ENCODE assay signal across 9 cellular contexts in genomic region chr7:38222481-38223096, GRCh38. TPM values are rescaled to one million over a fixed set of nuclear protein-coding genes. Genes with fewer than 3 reads are reported as not detected.
DNase-seq lines count a peak whose midpoint lies in the region; ATAC-seq and TF ChIP-seq lines count a peak whose summit lies in the region.
"Had no signal": no experiment of that assay in that cellular context is flagged by ENCODE, and none has a peak within 500 bp of the region (broad histone marks: within the 10 kb centered on the region; RNA-seq: fewer than 3 reads in every experiment).

No MANE protein-coding gene starts in this region.

- POLR2A ChIA-PET in CD8-positive, alpha-beta memory T cell (lab: Charles Lee): interaction anchor here (2.6 kb wide), 1 partner anchor 10 kb away, joined by 13 read pairs; no protein-coding TSS in a partner anchor

- peaks cover 6% of the 10 kb centered on the region for H3K36me3 ChIP-seq in CD8-positive, alpha-beta memory T cell (ENCODE audit: insufficient read depth, low read length)
- H3K36me3 ChIP-seq in OCI-LY1 (ENCODE audit: insufficient read depth, low read length) (peaks cover 18% of the 10 kb centered on the region; the same call in 1 of the 2 replicates), thyroid gland (peaks cover 8 to 30% of the 10 kb centered on the region in 2 donors)

- no peaks in the 10 kb centered on the region for H3K79me2 ChIP-seq in OCI-LY1 (ENCODE audit: insufficient read depth, low read length)

- peak in 2 of 5 donors; percentile 58 to 60 for DNase-seq in CD8-positive, alpha-beta memory T cell
- DNase-seq in GM19238 (ENCODE audit: insufficient read length, low spot score) (peak; percentile 10), HuH-7.5 (ENCODE audit: low spot score) (peak; percentile 16), left colon (no peak), thyroid gland (no peak)
- peak; percentile 51 for DNase-seq in central memory CD4-positive, alpha-beta T cell

- no peak for TF ChIP-seq POLR2A in thyroid gland (IDR thresholded peaks at IDR 0.05)

- ATAC-seq in left colon (peak; percentile 85), GM21381 (IDR thresholded peaks at IDR 0.05; ENCODE audit: unreplicated experiment) (no peak)

- H3K4me3 ChIP-seq in CD8-positive, alpha-beta memory T cell (ENCODE audit: low read length): no peak overlapping the region
- H3K4me3 ChIP-seq in OCI-LY1 (ENCODE audit: low read depth, low read length, poor library complexity, severe bottlenecking) (no peak overlapping the region), thyroid gland (replicated peaks in 1 of 3) (no peak overlapping the region)
- H3K4me3 ChIP-seq: SJSA1 had no signal

- H3K27ac ChIP-seq in CD8-positive, alpha-beta memory T cell (ENCODE audit: low read depth, low read length): no peak overlapping the region
- H3K27ac ChIP-seq in OCI-LY1 (ENCODE audit: low read depth, low read length, poor library complexity, severe bottlenecking) (no peak overlapping the region), thyroid gland (peak overlapping the region in 1 of 3 donors; percentile 39)
- H3K27ac ChIP-seq: SJSA1 had no signal

- peaks cover 60% of the 10 kb centered on the region for H3K4me1 ChIP-seq in CD8-positive, alpha-beta memory T cell (ENCODE audit: insufficient read depth, low read length)
- H3K4me1 ChIP-seq in OCI-LY1 (ENCODE audit: insufficient read depth, low read length, severe bottlenecking) (no peaks in the 10 kb centered on the region), thyroid gland (no peaks in the 10 kb centered on the region)
- H3K4me1 ChIP-seq: SJSA1 had no signal

- H3K27me3 Mint-ChIP-seq in CD8-positive, alpha-beta memory T cell: no peaks in the 10 kb centered on the region

- intact Hi-C loops in left colon (cut with DNase I, micrococcal nuclease): loop anchor here (2.0 to 10.0 kb wide), 3 partner anchors 108 to 320 kb away; no protein-coding TSS in a partner anchor
- intact Hi-C loops in thyroid gland (cut with DNase I): loop anchor here (5.0 kb wide), 1 partner anchor 115 kb away; no protein-coding TSS in a partner anchor

- H3K4me1 Mint-ChIP-seq in CD8-positive, alpha-beta memory T cell: peaks cover 88 to 100% (median 99%) of the 10 kb centered on the region in 3 donors

- H2AFZ ChIP-seq in OCI-LY1 (ENCODE audit: low read length): no peak overlapping the region

- no peaks in the 10 kb centered on the region for H3K27me3 ChIP-seq in CD8-positive, alpha-beta memory T cell (ENCODE audit: insufficient read depth, low read length, poor library complexity, severe bottlenecking)
- H3K27me3 ChIP-seq in OCI-LY1 (ENCODE audit: insufficient read depth, low read length): no peaks in the 10 kb centered on the region
- no peaks in the 10 kb centered on the region for H3K27me3 ChIP-seq in thyroid gland
- H3K27me3 ChIP-seq: SJSA1 had no signal

- H3K9ac ChIP-seq in OCI-LY1 (ENCODE audit: low read length): no peak overlapping the region

- H3K27ac Mint-ChIP-seq in CD8-positive, alpha-beta memory T cell: peak overlapping the region; percentile 54 to 98 (median 92)

- TF ChIP-seq CTCF in OCI-LY1 (IDR thresholded peaks at IDR 0.05; ENCODE audit: low read length): peak; percentile 97
- TF ChIP-seq CTCF in thyroid gland (IDR thresholded peaks at IDR 0.05): peak; percentile 70 to 98 (median 86)

- peak overlapping the region in 6 of 7 donors; percentile 3 to 73 (median 21) for H3K4me3 Mint-ChIP-seq in CD8-positive, alpha-beta memory T cell

- no peaks in the 10 kb centered on the region for H3K9me3 Mint-ChIP-seq in CD8-positive, alpha-beta memory T cell

- H3F3A ChIP-seq in OCI-LY1 (ENCODE audit: insufficient read depth, low read length): no peaks in the 10 kb centered on the region

- H3K36me3 Mint-ChIP-seq in CD8-positive, alpha-beta memory T cell: peaks cover 15 to 37% (median 16%) of the 10 kb centered on the region in 3 donors

- H3K9me3 ChIP-seq in CD8-positive, alpha-beta memory T cell (ENCODE audit: low read length): no peaks in the 10 kb centered on the region
- H3K9me3 ChIP-seq in OCI-LY1 (ENCODE audit: low read length): no peaks in the 10 kb centered on the region
- no peaks in the 10 kb centered on the region for H3K9me3 ChIP-seq in thyroid gland
- H3K9me3 ChIP-seq: SJSA1 had no signal

- H4K20me1 ChIP-seq in OCI-LY1 (ENCODE audit: insufficient read depth, low read length): no peaks in the 10 kb centered on the region

- WGBS in thyroid gland, 2 donors: 62 to 65% methylated on average over 5 of the region's 5 CpGs

- H3K4me2 ChIP-seq in OCI-LY1 (ENCODE audit: low read length): no peak overlapping the region

- H3K9me2 ChIP-seq in OCI-LY1 (ENCODE audit: low read depth, low read length): no peaks in the 10 kb centered on the region

- CTCF ChIA-PET in CD8-positive, alpha-beta memory T cell (lab: Charles Lee): interaction anchor here (0.7 to 10.3 kb wide), 14 partner anchors 11 to 154 kb away, joined by 3 to 394 read pairs (median 19); no protein-coding TSS in a partner anchor

RNA-seq across cellular contexts. Expression of gene STARD3NL, which starts 44.5 kb away (rescaled TPM):
- total RNA-seq in CD8-positive, alpha-beta memory T cell: 10 to 100 TPM; 41.5 to 43.8 TPM
- 54.2 TPM for polyA plus RNA-seq in CD8-positive, alpha-beta memory T cell
- total RNA-seq in left colon: 10 to 100 TPM; 22.6 to 30.2 TPM
- total RNA-seq in thyroid gland: 10 to 100 TPM; 53.1 to 77.4 (median 62.0) TPM

Comparison
In these comparisons a context has a peak if more than half of its experiments do, and no peak if none do; other contexts are left out.
1. DNase-seq: peak in GM19238 (single experiment), HuH-7.5 (single experiment) and central memory CD4-positive, alpha-beta T cell (single experiment); none in left colon (0 of 2) and thyroid gland (0 of 2).